In the genomic region with DNA sequence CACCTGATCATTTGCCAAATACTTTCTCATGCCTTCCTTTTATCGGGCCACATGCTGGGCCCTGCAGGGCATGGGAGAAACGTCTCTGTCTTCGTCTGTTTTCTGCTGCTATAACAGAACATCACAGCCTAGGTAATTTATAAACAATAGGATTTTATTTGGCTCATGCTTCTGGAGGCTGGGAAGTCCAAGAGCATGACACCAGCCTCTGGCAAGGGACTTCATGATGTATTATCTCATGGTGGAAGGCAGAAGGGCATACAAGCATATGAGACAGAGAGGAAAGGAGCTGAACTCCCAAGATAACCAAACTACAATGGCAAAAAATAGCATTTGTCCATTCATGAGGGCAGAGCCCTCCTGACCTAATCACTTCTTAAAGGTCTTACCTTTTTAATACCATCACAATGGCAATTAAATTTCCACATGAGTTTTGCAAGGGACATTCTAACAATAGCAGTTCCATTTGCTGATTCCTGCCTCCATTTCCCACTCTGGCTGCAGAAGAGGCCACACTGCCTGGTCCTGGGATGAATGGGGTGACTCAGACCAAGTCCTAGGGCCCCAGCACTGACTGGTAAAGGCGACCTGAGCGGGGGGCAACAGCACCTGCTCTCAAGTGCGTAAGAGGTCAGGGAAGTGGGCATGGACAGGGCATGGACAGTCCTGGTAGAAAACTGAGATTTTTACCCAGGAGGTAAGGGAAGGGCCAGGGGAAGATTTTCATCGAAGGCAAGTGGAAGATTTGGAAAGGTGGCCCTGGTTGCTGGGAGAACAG, we compare ENCODE assay signal across 20 cellular contexts. TPM values are rescaled to one million over a fixed set of nuclear protein-coding genes. Genes with fewer than 3 reads are reported as not detected.
DNase-seq lines count a peak whose midpoint lies in the region; FAIRE-seq and TF ChIP-seq lines count a peak whose summit lies in the region.
"Had no signal": no experiment of that assay in that cellular context is flagged by ENCODE, and none has a peak within 500 bp of the region (broad histone marks: within the 10 kb centered on the region; RNA-seq: fewer than 3 reads in every experiment).

No MANE protein-coding gene starts in this region.

- H3K4me3 ChIP-seq in HEK293 (ENCODE audit: low read depth, low read length): no peak overlapping the region
- H3K4me3 ChIP-seq in spleen: no peak overlapping the region

- no peak overlapping the region for H3K4me3 Mint-ChIP-seq in activated naive CD4-positive, alpha-beta T cell treated with anti-CD3 and anti-CD28 coated beads for 36 hours
- H3K4me3 Mint-ChIP-seq in immature natural killer cell: peak overlapping the region in 3 of 5 donors; percentile 18 to 68 (median 62)
- H3K4me3 Mint-ChIP-seq: CD14-positive monocyte, HFFc6 had no signal

- H3K4me1 ChIP-seq in HEK293 (ENCODE audit: control insufficient read depth, insufficient read depth, low read length) (no peaks in the 10 kb centered on the region), spleen (peaks cover 19 to 66% (median 56%) of the 10 kb centered on the region in 6 donors)

- no peak for DNase-seq in activated naive CD4-positive, alpha-beta T cell treated with anti-CD3 and anti-CD28 coated beads for 36 hours
- DNase-seq in activated naive CD4-positive, alpha-beta T cell treated with anti-CD3 and anti-CD28 coated beads, Interleukin-2, amount 50 U/mL, for 16 hours: no peak
- DNase-seq in immature natural killer cell: no peak
- DNase-seq in spleen: peak; percentile 70
- DNase-seq in NCI-H2107 treated with DMSO at 0.1 percent for 48 hours (lab: John Stamatoyannopoulos, UW; ENCODE audit: unreplicated experiment): no peak
- no peak for DNase-seq in pons (ENCODE audit: low spot score)
- no peak for DNase-seq in GM19239 (ENCODE audit: insufficient read length, low spot score)
- DNase-seq: DMS79 treated with DMSO at 0.1 percent for 48 hours, GF-D8, HFFc6, KBM-7, NCI-H146, NCI-H2081 treated with DMSO at 0.1 percent for 48 hours, NCI-H226, NCI-H526, RPMI8226 had no signal

- H3K36me3 ChIP-seq in HEK293 (ENCODE audit: control insufficient read depth in 2 of 2, insufficient read depth in 1 of 2, low read length in 2 of 2) (no peaks in the 10 kb centered on the region), spleen (peaks cover 0 to 8% (median 0%) of the 10 kb centered on the region in 6 donors)

- no peaks in the 10 kb centered on the region for H3K27me3 ChIP-seq in spleen (replicated peaks in 1 of 7)

- peaks cover 11% of the 10 kb centered on the region for H3K9me3 Mint-ChIP-seq in activated naive CD4-positive, alpha-beta T cell treated with anti-CD3 and anti-CD28 coated beads for 36 hours
- H3K9me3 Mint-ChIP-seq in immature natural killer cell: peaks cover 0 to 5% (median 0%) of the 10 kb centered on the region in 6 donors
- H3K9me3 Mint-ChIP-seq: HFFc6 had no signal

- POLR2A ChIA-PET in HEK293 (lab: Yijun Ruan, JAX): no interaction called here

- peaks cover 27% of the 10 kb centered on the region for H3K36me3 Mint-ChIP-seq in activated naive CD4-positive, alpha-beta T cell treated with anti-CD3 and anti-CD28 coated beads for 36 hours (ENCODE audit: low read depth)
- peaks cover 6 to 12% (median 7%) of the 10 kb centered on the region in 3 donors for H3K36me3 Mint-ChIP-seq in immature natural killer cell

- intact Hi-C loops in activated naive CD4-positive, alpha-beta T cell treated with anti-CD3 and anti-CD28 coated beads for 36 hours (cut with micrococcal nuclease): loop anchor here (10.0 kb wide), 3 partner anchors 459 to 1629 kb away; no protein-coding TSS in a partner anchor
- intact Hi-C loops in spleen (cut with DNase I; ENCODE audit: low total_unique reads): no loop called here

- H3K9me3 ChIP-seq in HEK293 (ENCODE audit: control insufficient read depth, insufficient read depth, low read depth, low read length) (no peaks in the 10 kb centered on the region), spleen (peaks cover 0 to 21% (median 11%) of the 10 kb centered on the region in 8 donors)

- H3K4me1 Mint-ChIP-seq in activated naive CD4-positive, alpha-beta T cell treated with anti-CD3 and anti-CD28 coated beads for 36 hours (ENCODE audit: low read depth): peaks cover 63% of the 10 kb centered on the region
- H3K4me1 Mint-ChIP-seq in immature natural killer cell: peaks cover 71 to 77% of the 10 kb centered on the region in 2 donors

- H3K27ac ChIP-seq in HEK293 (ENCODE audit: extremely low read depth, low read depth, low read length) (no peak overlapping the region), spleen (no peak overlapping the region)

- FAIRE-seq in GM19239 (lab: Jason Lieb, UNC): no peak
- FAIRE-seq: A204.1, H1 had no signal

- 88 to 94% (median 90%) methylated on average over 7 of the region's 7 CpGs for WGBS in spleen, 5 donors

- no peaks in the 10 kb centered on the region for H3K27me3 Mint-ChIP-seq in activated naive CD4-positive, alpha-beta T cell treated with anti-CD3 and anti-CD28 coated beads for 36 hours (ENCODE audit: low read depth)
- peaks cover 8 to 24% (median 20%) of the 10 kb centered on the region in 3 donors for H3K27me3 Mint-ChIP-seq in immature natural killer cell (ENCODE audit: low read depth in 3 of 3)

- CTCF ChIA-PET in activated naive CD4-positive, alpha-beta T cell treated with anti-CD3 and anti-CD28 coated beads for 36 hours (lab: Charles Lee): no interaction called here
- CTCF ChIA-PET in HEK293 (lab: Yijun Ruan, JAX): interaction anchor here (0.8 to 4.6 kb wide), 2 partner anchors 462 to 555 kb away, joined by 4 to 50 read pairs; no protein-coding TSS in a partner anchor

- peak overlapping the region; percentile 44 for H3K27ac Mint-ChIP-seq in activated naive CD4-positive, alpha-beta T cell treated with anti-CD3 and anti-CD28 coated beads for 36 hours
- peak overlapping the region; percentile 13 to 96 (median 80) for H3K27ac Mint-ChIP-seq in immature natural killer cell
- H3K27ac Mint-ChIP-seq: HFFc6 had no signal

- no peak for TF ChIP-seq CTCF in HEK293 (tag by site-specific recombination; IDR thresholded peaks at IDR 0.05)
- TF ChIP-seq CTCF in spleen (IDR thresholded peaks at IDR 0.05 in 8 of 11, conservative IDR thresholded peaks at IDR 0.05 in 3 of 11): no peak

- TF ChIP-seq POLR2A in spleen (IDR thresholded peaks at IDR 0.05): no peak

TF ChIP-seq in HEK293, 187 proteins besides CTCF, POLR2A, EP300 and RAD21:
- TF ChIP-seq, protein P1, sequence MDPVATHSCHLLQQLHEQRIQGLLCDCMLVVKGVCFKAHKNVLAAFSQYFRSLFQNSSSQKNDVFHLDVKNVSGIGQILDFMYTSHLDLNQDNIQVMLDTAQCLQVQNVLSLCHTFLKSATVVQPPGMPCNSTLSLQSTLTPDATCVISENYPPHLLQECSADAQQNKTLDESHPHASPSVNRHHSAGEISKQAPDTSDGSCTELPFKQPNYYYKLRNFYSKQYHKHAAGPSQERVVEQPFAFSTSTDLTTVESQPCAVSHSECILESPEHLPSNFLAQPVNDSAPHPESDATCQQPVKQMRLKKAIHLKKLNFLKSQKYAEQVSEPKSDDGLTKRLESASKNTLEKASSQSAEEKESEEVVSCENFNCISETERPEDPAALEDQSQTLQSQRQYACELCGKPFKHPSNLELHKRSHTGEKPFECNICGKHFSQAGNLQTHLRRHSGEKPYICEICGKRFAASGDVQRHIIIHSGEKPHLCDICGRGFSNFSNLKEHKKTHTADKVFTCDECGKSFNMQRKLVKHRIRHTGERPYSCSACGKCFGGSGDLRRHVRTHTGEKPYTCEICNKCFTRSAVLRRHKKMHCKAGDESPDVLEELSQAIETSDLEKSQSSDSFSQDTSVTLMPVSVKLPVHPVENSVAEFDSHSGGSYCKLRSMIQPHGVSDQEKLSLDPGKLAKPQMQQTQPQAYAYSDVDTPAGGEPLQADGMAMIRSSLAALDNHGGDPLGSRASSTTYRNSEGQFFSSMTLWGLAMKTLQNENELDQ (tag by site-specific recombination; IDR thresholded peaks at IDR 0.05; ENCODE audit: low read depth): no peak
- no peak for TF ChIP-seq ZNF610 (tag by site-specific recombination; IDR thresholded peaks at IDR 0.05; ENCODE audit: borderline replicate concordance)
- peak; percentile 59 for TF ChIP-seq SETDB1 (IDR thresholded peaks at IDR 0.05; ENCODE audit: insufficient read length, low read length)
TF ChIP-seq in HEK293: peak in this region for 1.

RNA-seq across cellular contexts. Expression of a gene that starts 5.1 kb away (rescaled TPM):
- total RNA-seq in activated naive CD4-positive, alpha-beta T cell treated with anti-CD3 and anti-CD28 coated beads for 36 hours: under 1 TPM in 1 of 2 experiments, not detected in 1; 0.14 TPM
- polyA plus RNA-seq in immature natural killer cell (10 to 100 TPM; 29.0 to 43.5 (median 32.2) TPM), spleen (10 to 100 TPM in 1 of 3 donors, 1 to 10 TPM in 2; 8.6 to 11.2 (median 9.8) TPM)
- total RNA-seq in spleen: 10 to 100 TPM; 11.7 to 28.4 (median 20.9) TPM
- total RNA-seq: H1, HFFc6 had no signal
- polyA plus RNA-seq: H1 had no signal

Comparison
In these comparisons a context has a peak if more than half of its experiments do, and no peak if none do; other contexts are left out.
1. RNA of a gene that starts 5.1 kb away (total RNA-seq): 11.7 to 28.4 TPM in spleen; 0.14 TPM in activated naive CD4-positive, alpha-beta T cell treated with anti-CD3 and anti-CD28 coated beads for 36 hours; every median in the first group is over 10 times any median in the second.